Comparison of ENCODE assay signal across 8 cellular contexts in the genomic region with DNA sequence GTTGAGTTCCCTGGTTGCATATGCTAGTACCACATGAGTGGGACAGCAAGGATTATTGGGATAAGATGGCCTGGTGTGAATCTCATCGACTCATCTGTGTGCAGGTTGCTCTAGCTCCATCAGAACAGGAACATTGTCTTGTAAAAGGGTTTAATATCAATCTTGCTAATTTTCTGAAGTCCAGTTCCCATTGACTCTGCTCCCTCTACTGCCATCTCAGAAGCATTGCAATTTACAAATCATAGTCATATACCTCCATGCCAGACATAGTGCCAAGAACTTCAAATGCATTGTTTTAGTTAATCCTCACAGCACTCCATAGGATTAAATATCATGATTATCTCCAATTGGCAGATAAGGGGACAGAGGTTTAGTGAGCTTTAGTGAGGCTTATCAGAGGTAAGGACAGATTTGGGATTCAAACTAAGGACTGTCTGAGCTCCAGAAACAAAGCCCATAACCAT. TPM values are rescaled to one million over a fixed set of nuclear protein-coding genes. Genes with fewer than 3 reads are reported as not detected.
DNase-seq lines count a peak whose midpoint lies in the region; ATAC-seq and TF ChIP-seq lines count a peak whose summit lies in the region.

No MANE protein-coding gene starts in this region.

- DNase-seq in NCI-H1105 treated with DMSO at 0.1 percent for 48 hours (lab: John Stamatoyannopoulos, UW) (peak; percentile 58), NCI-H1105 (lab: John Stamatoyannopoulos, UW) (no peak), NCI-H1436 (lab: John Stamatoyannopoulos, UW) (peak; percentile 17), right atrium auricular region (ENCODE audit: low spot score) (no peak), HK-2 (ENCODE audit: unreplicated experiment) (no peak)

- peak; percentile 46; the same call in 1 of the 2 replicates for TF ChIP-seq CTCF in WI38 (IDR thresholded peaks at IDR 0.05; ENCODE audit: low read depth, low read length)
- peak; percentile 53 to 65 for TF ChIP-seq CTCF in right atrium auricular region (IDR thresholded peaks at IDR 0.05)

- no peaks in the 10 kb centered on the region for H3K9me3 ChIP-seq in right atrium auricular region

- no peak overlapping the region for H3K27ac ChIP-seq in right atrium auricular region

- no peak overlapping the region for H3K4me3 ChIP-seq in WI38 (ENCODE audit: low read depth, low read length)
- H3K4me3 ChIP-seq in right atrium auricular region, result no peak overlapping the region

- H3K27me3 ChIP-seq in right atrium auricular region, result no peaks in the 10 kb centered on the region

- peaks cover 0 to 14% of the 10 kb centered on the region in 2 donors for H3K4me1 ChIP-seq in right atrium auricular region

- H3K36me3 ChIP-seq in right atrium auricular region, result no peaks in the 10 kb centered on the region

- ATAC-seq in GM21619 (IDR thresholded peaks at IDR 0.05; ENCODE audit: unreplicated experiment), result peak; percentile 32
- no peak for ATAC-seq in GM21786 (IDR thresholded peaks at IDR 0.05; ENCODE audit: unreplicated experiment)

RNA-seq across cellular contexts. Expression of gene STAT4, which starts 4.8 kb away (rescaled TPM):
- 10 to 100 TPM; 15.2 to 27.3 TPM for total RNA-seq in right atrium auricular region

Comparison
In these comparisons a context has a peak if more than half of its experiments do, and no peak if none do; other contexts are left out.
1. DNase-seq: peak in NCI-H1105 treated with DMSO at 0.1 percent for 48 hours (single experiment) and NCI-H1436 (single experiment); none in NCI-H1105 (single experiment), right atrium auricular region (single experiment) and HK-2 (single experiment).